8 cellular contexts compared by ENCODE assay signal in the genomic region with DNA sequence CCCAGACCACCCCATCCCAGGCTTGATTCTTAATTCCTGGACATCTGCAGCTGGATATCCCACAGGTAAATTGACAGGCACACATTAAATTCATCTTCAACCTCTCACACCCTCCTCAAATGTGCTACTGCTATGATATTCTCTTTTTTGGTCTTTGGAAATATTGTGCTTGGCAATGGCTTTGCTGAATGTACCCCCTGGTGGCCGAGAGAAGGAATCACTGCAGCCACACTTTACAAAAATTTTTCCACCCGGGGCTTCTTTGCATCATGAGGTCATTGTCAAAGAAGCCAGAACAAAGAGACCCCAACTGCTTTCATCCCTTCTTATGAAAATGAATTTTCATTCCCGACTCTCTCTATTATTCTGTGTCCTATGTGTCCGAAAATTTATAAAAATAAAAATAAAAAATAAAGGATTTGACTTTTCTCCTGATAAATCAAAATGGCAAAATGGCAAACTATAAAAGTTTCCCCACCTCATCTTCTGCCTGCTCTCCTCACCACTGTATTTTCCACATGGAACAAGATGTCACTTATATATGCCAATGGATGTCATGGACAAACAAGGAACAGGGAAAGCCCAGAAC. TPM values are rescaled to one million over a fixed set of nuclear protein-coding genes. Genes with fewer than 3 reads are reported as not detected.
DNase-seq lines count a peak whose midpoint lies in the region; ATAC-seq, FAIRE-seq and TF ChIP-seq lines count a peak whose summit lies in the region.

No MANE protein-coding gene starts in this region.

- no peaks in the 10 kb centered on the region for H3K9me2 ChIP-seq in SU-DHL-6 (replicated peaks; ENCODE audit: insufficient read depth, low read length)

- no peak for TF ChIP-seq POLR2A in GM12891 (IDR thresholded peaks at IDR 0.05; ENCODE audit: low read depth, low read length)

- H3K27ac ChIP-seq in SU-DHL-6 (ENCODE audit: low read depth, low read length): no peak overlapping the region

- intact Hi-C loops in head of caudate nucleus (cut with DNase I): no loop called here

- H2AFZ ChIP-seq in SU-DHL-6 (ENCODE audit: low read depth, low read length, severe bottlenecking): no peak overlapping the region

- H3K4me3 ChIP-seq in SU-DHL-6 (ENCODE audit: insufficient read depth, low read length, poor library complexity, severe bottlenecking): no peak overlapping the region

- peak; percentile 93 for TF ChIP-seq CTCF in SU-DHL-6 (IDR thresholded peaks at IDR 0.05; ENCODE audit: insufficient read depth, low read length, poor library complexity, severe bottlenecking)

- peak; percentile 13 for FAIRE-seq in GM12891 (lab: Jason Lieb, UNC)

- no peaks in the 10 kb centered on the region for H3K79me2 ChIP-seq in SU-DHL-6 (ENCODE audit: insufficient read depth, low read length)

- H3K36me3 ChIP-seq in SU-DHL-6 (ENCODE audit: low read length): no peaks in the 10 kb centered on the region

- H3K9ac ChIP-seq in SU-DHL-6 (ENCODE audit: low read length): no peak overlapping the region

- no peaks in the 10 kb centered on the region for H3F3A ChIP-seq in SU-DHL-6 (ENCODE audit: insufficient read depth)

- no peaks in the 10 kb centered on the region for H3K9me3 ChIP-seq in SU-DHL-6 (ENCODE audit: insufficient read depth, low read length)

- no peaks in the 10 kb centered on the region for H4K20me1 ChIP-seq in SU-DHL-6 (ENCODE audit: low read depth, low read length)

- peak; percentile 53 for DNase-seq in AG08396 (ENCODE audit: low spot score)
- no peak for DNase-seq in GM12891 (ENCODE audit: insufficient read length, low spot score)
- peak in 22 of 42 donors; percentile 33 to 79 (median 48) for DNase-seq in head of caudate nucleus
- peak; percentile 76 for DNase-seq in superior temporal gyrus (ENCODE audit: extremely low spot score)
- no peak for DNase-seq in NK-92 (lab: John Stamatoyannopoulos, UW; ENCODE audit: unreplicated experiment)
- no peak for DNase-seq in mesenteric fat pad (ENCODE audit: low spot score)

- ATAC-seq in HG03342 (IDR thresholded peaks at IDR 0.05; ENCODE audit: unreplicated experiment): peak; percentile 83

- H3K27me3 ChIP-seq in SU-DHL-6 (ENCODE audit: low read length): no peaks in the 10 kb centered on the region

- no peak overlapping the region for H3K4me2 ChIP-seq in SU-DHL-6 (ENCODE audit: low read depth, low read length, poor library complexity, severe bottlenecking)

TF ChIP-seq in GM12891, 5 proteins besides CTCF, POLR2A, EP300 and RAD21:
- no peak for TF ChIP-seq PAX5 (IDR thresholded peaks at IDR 0.05; ENCODE audit: insufficient read depth, low read length, severe bottlenecking)
- no peak for TF ChIP-seq TAF1 (IDR thresholded peaks at IDR 0.05; ENCODE audit: low read depth, low read length)
- no peak for TF ChIP-seq POU2F2 (IDR thresholded peaks at IDR 0.05; ENCODE audit: low read depth, low read length)

RNA-seq across cellular contexts. Expression of a gene that starts 15.0 kb away (rescaled TPM):
- polyA plus RNA-seq in GM12891 (2012; ENCODE audit: low read depth, missing spikeins): 31.3 TPM
- 4.2 TPM for total RNA-seq in mesenteric fat pad

RNA-seq across cellular contexts. Expression of a gene that starts 17.9 kb away (rescaled TPM):
- polyA plus RNA-seq in GM12891 (2012; ENCODE audit: low read depth, missing spikeins): not detected
- total RNA-seq in mesenteric fat pad: not detected

Comparison
In these comparisons a context has a peak if more than half of its experiments do, and no peak if none do; other contexts are left out.
1. DNase-seq: peak in AG08396 (single experiment), head of caudate nucleus (22 of 42) and superior temporal gyrus (single experiment); none in GM12891 (single experiment), NK-92 (single experiment) and mesenteric fat pad (single experiment).